Comparison of ENCODE assay signal across 21 cellular contexts in genomic region chr1:32303997-32304622, GRCh38. TPM values are rescaled to one million over a fixed set of nuclear protein-coding genes. Genes with fewer than 3 reads are reported as not detected.
DNase-seq lines count a peak whose midpoint lies in the region; ATAC-seq, FAIRE-seq and TF ChIP-seq lines count a peak whose summit lies in the region.
"Had no signal": no experiment of that assay in that cellular context is flagged by ENCODE, and none has a peak within 500 bp of the region (broad histone marks: within the 10 kb centered on the region; RNA-seq: fewer than 3 reads in every experiment).

No MANE protein-coding gene starts in this region.

- TF ChIP-seq CTCF in heart left ventricle (IDR thresholded peaks at IDR 0.05) = no peak
- no peak for TF ChIP-seq CTCF in HCT116 (IDR thresholded peaks at IDR 0.05 in 2 of 3, conservative IDR thresholded peaks at IDR 0.05 in 1 of 3; ENCODE audit: borderline replicate concordance in 1 of 3, insufficient read depth in 1 of 3, low read depth in 2 of 3, low read length in 2 of 3)

- H3K9me3 Mint-ChIP-seq in central memory CD8-positive, alpha-beta T cell = no peaks in the 10 kb centered on the region
- H3K9me3 Mint-ChIP-seq in stimulated activated effector memory CD8-positive, alpha-beta T cell treated with anti-CD3 and anti-CD28 coated beads, Interleukin-12 subunit alpha, Interleukin-12 subunit beta, amount 100 ng/mL, for 72 hours = no peaks in the 10 kb centered on the region
- H3K9me3 Mint-ChIP-seq: activated T-helper 2 cell treated with anti-CD3 and anti-CD28 coated beads, Interferon-gamma antibody, Interleukin-2, Interleukin-4, amounts not matched to agents 10 μg/mL and 5 μg/mL and 100 μg/mL, durations not matched to agents 14 hours and 24 hours and 36 hours had no signal

- RAD21 ChIA-PET in HCT116 (lab: Charles Lee; ENCODE audit: low non-redundant PET in 1 of 2, low total read pairs in 2 of 2, uncharacterized antibody in 2 of 2, unreplicated experiment in 2 of 2) = no interaction called here

- no peak overlapping the region for H3K4me2 ChIP-seq in HCT116 (ENCODE audit: low read length)
- H3K4me2 ChIP-seq: KMS-11 had no signal

- FAIRE-seq in HTR-8/SVneo (lab: Jason Lieb, UNC) = no peak
- FAIRE-seq: pancreas had no signal

- H3K9ac ChIP-seq in HCT116 (ENCODE audit: low read length) = no peak overlapping the region
- H3K9ac ChIP-seq: KMS-11 had no signal

- H3K9me3 ChIP-seq in heart left ventricle (peaks cover 0 to 8% (median 0%) of the 10 kb centered on the region in 12 donors), right cardiac atrium (ENCODE audit: control insufficient read depth, low read length) (no peaks in the 10 kb centered on the region), HCT116 (ENCODE audit: control insufficient read depth in 1 of 2, insufficient read depth in 1 of 2, low read depth in 1 of 2, low read length in 2 of 2) (no peaks in the 10 kb centered on the region)
- H3K9me3 ChIP-seq: mucosa of descending colon, pancreas had no signal

- no peak overlapping the region for H2AFZ ChIP-seq in HCT116 (ENCODE audit: low read depth, low read length, poor library complexity, severe bottlenecking)

- BruUV-seq in HCT116 (replicated peaks; lab: Mats Ljungman, UMichigan) = TSS peak; percentile 30

- H3K27ac ChIP-seq in heart left ventricle (peak overlapping the region in 1 of 12 donors; percentile 13), right cardiac atrium (ENCODE audit: low read length) (no peak overlapping the region), HCT116 (ENCODE audit: low read depth, low read length) (no peak overlapping the region)
- H3K27ac ChIP-seq: ascending aorta, dorsolateral prefrontal cortex, esophagus squamous epithelium, KMS-11, pancreas had no signal

- intact Hi-C loops in heart left ventricle (cut with DNase I) (no loop called here), right cardiac atrium (cut with DNase I) (no loop called here), HCT116 (cut with micrococcal nuclease) (no loop called here)

- no peak overlapping the region for H3K4me3 Mint-ChIP-seq in central memory CD8-positive, alpha-beta T cell
- no peak overlapping the region for H3K4me3 Mint-ChIP-seq in stimulated activated effector memory CD8-positive, alpha-beta T cell treated with anti-CD3 and anti-CD28 coated beads, Interleukin-12 subunit alpha, Interleukin-12 subunit beta, amount 100 ng/mL, for 72 hours

- peak overlapping the region; percentile 2 for H3K27ac Mint-ChIP-seq in central memory CD8-positive, alpha-beta T cell (ENCODE audit: low read depth)
- peak overlapping the region; percentile 41 for H3K27ac Mint-ChIP-seq in stimulated activated effector memory CD8-positive, alpha-beta T cell treated with anti-CD3 and anti-CD28 coated beads, Interleukin-12 subunit alpha, Interleukin-12 subunit beta, amount 100 ng/mL, for 72 hours
- H3K27ac Mint-ChIP-seq: activated T-helper 2 cell treated with anti-CD3 and anti-CD28 coated beads, Interferon-gamma antibody, Interleukin-2, Interleukin-4, amounts not matched to agents 10 μg/mL and 5 μg/mL and 100 μg/mL, durations not matched to agents 14 hours and 24 hours and 36 hours had no signal

- peaks cover 4% of the 10 kb centered on the region; the same call in 1 of the 2 replicates for H4K20me1 ChIP-seq in HCT116 (ENCODE audit: insufficient read depth)

- no peak for TF ChIP-seq POLR2A in heart left ventricle (IDR thresholded peaks at IDR 0.05)
- TF ChIP-seq POLR2A in HCT116 (IDR thresholded peaks at IDR 0.05; ENCODE audit: borderline replicate concordance, extremely low read depth, insufficient read depth, insufficient read length) = no peak

- TF ChIP-seq RAD21 in HCT116 (IDR thresholded peaks at IDR 0.05; ENCODE audit: low read depth) = no peak

- H3K27me3 ChIP-seq in heart left ventricle (no peaks in the 10 kb centered on the region), right cardiac atrium (ENCODE audit: control insufficient read depth, insufficient read depth) (no peaks in the 10 kb centered on the region), HCT116 (ENCODE audit: insufficient read depth, low read length) (no peaks in the 10 kb centered on the region)
- H3K27me3 ChIP-seq: ascending aorta, dorsolateral prefrontal cortex, esophagus squamous epithelium, heart right ventricle, pancreas had no signal

- peaks cover 44% of the 10 kb centered on the region for H3K36me3 Mint-ChIP-seq in central memory CD8-positive, alpha-beta T cell (ENCODE audit: insufficient read depth)
- H3K36me3 Mint-ChIP-seq in stimulated activated effector memory CD8-positive, alpha-beta T cell treated with anti-CD3 and anti-CD28 coated beads, Interleukin-12 subunit alpha, Interleukin-12 subunit beta, amount 100 ng/mL, for 72 hours = peaks cover 75% of the 10 kb centered on the region

- POLR2A ChIA-PET in HCT116 (lab: Charles Lee) = no interaction called here

- peak in 3 of 4 donors; percentile 16 to 71 (median 39) for ATAC-seq in heart left ventricle
- no peak for ATAC-seq in right cardiac atrium
- ATAC-seq in HCT116 = no peak
- no peak for ATAC-seq in central memory CD8-positive, alpha-beta T cell (replicated peaks; ENCODE audit: extremely low read depth, poor library complexity, severe bottlenecking)
- no peak for ATAC-seq in stimulated activated effector memory CD8-positive, alpha-beta T cell treated with anti-CD3 and anti-CD28 coated beads, Interleukin-12 subunit alpha, Interleukin-12 subunit beta, amount 100 ng/mL, for 72 hours
- ATAC-seq in HG03139 (IDR thresholded peaks at IDR 0.05; ENCODE audit: unreplicated experiment) = no peak
- ATAC-seq: heart right ventricle; mucosa of descending colon; pancreas; stimulated activated naive CD8-positive, alpha-beta T cell treated with anti-CD3 and anti-CD28 coated beads, Interleukin-15, Interleukin-2, amounts not matched to agents 100 U/mL and 50 U/mL, for 24 hours had no signal

- H3K36me3 ChIP-seq in heart left ventricle = peaks cover 0 to 58% (median 36%) of the 10 kb centered on the region in 9 donors
- peaks cover 28 to 37% of the 10 kb centered on the region in 2 experiments for H3K36me3 ChIP-seq in HCT116 (ENCODE audit: control insufficient read depth in 1 of 2, insufficient read depth in 2 of 2, low read length in 2 of 2)

- CTCF ChIA-PET in HCT116 (lab: Charles Lee) = interaction anchor here (1.3 to 1.7 kb wide), 2 partner anchors 12 kb away, joined by 3 read pairs; partner anchors contain the start of gene HDAC1

- peaks cover 47% of the 10 kb centered on the region for H3K4me1 Mint-ChIP-seq in central memory CD8-positive, alpha-beta T cell
- H3K4me1 Mint-ChIP-seq in stimulated activated effector memory CD8-positive, alpha-beta T cell treated with anti-CD3 and anti-CD28 coated beads, Interleukin-12 subunit alpha, Interleukin-12 subunit beta, amount 100 ng/mL, for 72 hours = peaks cover 42% of the 10 kb centered on the region

- peaks cover 76% of the 10 kb centered on the region for H3K79me2 ChIP-seq in HCT116 (ENCODE audit: insufficient read depth, low read length)

- DNase-seq in heart left ventricle = no peak
- DNase-seq in right cardiac atrium = no peak
- no peak for DNase-seq in HCT116 (ENCODE audit: low read depth, low spot score)
- DNase-seq in central memory CD8-positive, alpha-beta T cell (ENCODE audit: low spot score in 2 of 2) = no peak
- no peak for DNase-seq in stimulated activated effector memory CD8-positive, alpha-beta T cell treated with anti-CD3 and anti-CD28 coated beads, Interleukin-12 subunit alpha, Interleukin-12 subunit beta, amount 100 ng/mL, for 72 hours (ENCODE audit: low spot score in 2 of 2)
- no peak for DNase-seq in HTR-8/SVneo (ENCODE audit: insufficient read length, low spot score)
- no peak for DNase-seq in islet precursor cell
- DNase-seq: AML-193; dorsolateral prefrontal cortex; esophagus squamous epithelium; heart right ventricle; mucosa of descending colon; NCI-H146; pancreas; stimulated activated naive CD8-positive, alpha-beta T cell treated with anti-CD3 and anti-CD28 coated beads, Interleukin-15, Interleukin-2, amounts not matched to agents 100 U/mL and 50 U/mL, for 24 hours had no signal

- H3K4me3 ChIP-seq in heart left ventricle (no peak overlapping the region), right cardiac atrium (ENCODE audit: low read length) (no peak overlapping the region), HCT116 (replicated peaks in 1 of 2; ENCODE audit: low read depth in 1 of 2, low read length in 2 of 2) (no peak overlapping the region)
- H3K4me3 ChIP-seq: ascending aorta, dorsolateral prefrontal cortex, esophagus squamous epithelium, heart right ventricle, mucosa of descending colon, pancreas had no signal

- 55 to 64% (median 59%) methylated on average over 3 of the region's 3 CpGs for WGBS in heart left ventricle, 4 donors
- 68% methylated on average over 3 of the region's 3 CpGs for WGBS in right cardiac atrium

- peaks cover 0 to 7% (median 0%) of the 10 kb centered on the region in 12 donors for H3K4me1 ChIP-seq in heart left ventricle
- H3K4me1 ChIP-seq in right cardiac atrium (ENCODE audit: control insufficient read depth, insufficient read depth, low read length) = no peaks in the 10 kb centered on the region
- no peaks in the 10 kb centered on the region for H3K4me1 ChIP-seq in HCT116 (ENCODE audit: control insufficient read depth in 1 of 2, insufficient read depth in 2 of 2, low read length in 2 of 2)
- H3K4me1 ChIP-seq: ascending aorta, pancreas had no signal

- no peaks in the 10 kb centered on the region for H3K9me2 ChIP-seq in HCT116 (ENCODE audit: insufficient read depth)

- H3K27me3 Mint-ChIP-seq in central memory CD8-positive, alpha-beta T cell = no peaks in the 10 kb centered on the region

RNA-seq across cellular contexts. Expression of gene HDAC1, which starts 12.2 kb away (rescaled TPM):
- 10 to 100 TPM; 22.0 to 46.6 (median 29.3) TPM for total RNA-seq in heart left ventricle
- 10 to 100 TPM; 20.0 to 37.6 TPM for polyA plus RNA-seq in heart left ventricle
- total RNA-seq in right cardiac atrium = 10 to 100 TPM; 34.1 to 44.9 (median 39.5) TPM
- polyA plus RNA-seq in right cardiac atrium = 28.1 TPM
- total RNA-seq in HCT116 (2021; ENCODE audit: unreplicated experiment) = 232 TPM
- polyA plus RNA-seq in HCT116 (2012) = 195 and 233 TPM in 2 replicates

RNA-seq across cellular contexts. Expression of gene MARCKSL1, which starts 31.9 kb away (rescaled TPM):
- total RNA-seq in heart left ventricle (10 to 100 TPM in 7 of 9 donors, 1 to 10 TPM in 2; 6.8 to 44.0 (median 12.1) TPM), right cardiac atrium (10 to 100 TPM; 14.5 to 52.7 (median 40.2) TPM), HCT116 (2021; ENCODE audit: unreplicated experiment) (127 TPM)
- polyA plus RNA-seq in heart left ventricle (10 to 100 TPM in 1 of 2 donors, 1 to 10 TPM in 1; 8.1 to 29.8 TPM), right cardiac atrium (30.6 TPM)
- 69.6 and 89.3 TPM in 2 replicates for polyA plus RNA-seq in HCT116 (2012)

RNA-seq across cellular contexts. Expression of gene LCK, which starts 53.0 kb away (rescaled TPM):
- 1 to 10 TPM in 2 of 9 donors, under 1 TPM in 4, not detected in 3; 0.37 to 7.6 (median 0.72) TPM for total RNA-seq in heart left ventricle
- polyA plus RNA-seq in heart left ventricle = under 1 TPM; 0.34 to 0.40 TPM
- total RNA-seq in right cardiac atrium = 1 to 10 TPM in 3 of 4 donors, under 1 TPM in 1; 0.23 to 2.4 (median 1.3) TPM
- polyA plus RNA-seq in right cardiac atrium = 0.41 TPM
- total RNA-seq in HCT116 (2021; ENCODE audit: unreplicated experiment) = 0.79 TPM
- 0.49 and 1.2 TPM in 2 replicates for polyA plus RNA-seq in HCT116 (2012)
- total RNA-seq: ascending aorta, SK-MEL-5 had no signal

RNA-seq across cellular contexts. Expression of gene FAM167B, which starts 57.1 kb away (rescaled TPM):
- total RNA-seq in heart left ventricle = 10 to 100 TPM in 1 of 9 donors, 1 to 10 TPM in 8; 2.0 to 13.7 (median 3.8) TPM
- 10 to 100 TPM in 1 of 2 donors, 1 to 10 TPM in 1; 7.7 to 14.1 TPM for polyA plus RNA-seq in heart left ventricle
- 1 to 10 TPM; 2.0 to 4.4 (median 3.8) TPM for total RNA-seq in right cardiac atrium
- 6.5 TPM for polyA plus RNA-seq in right cardiac atrium
- 0.42 TPM for total RNA-seq in HCT116 (2021; ENCODE audit: unreplicated experiment)
- polyA plus RNA-seq in HCT116 (2012) = 0.42 and 0.55 TPM in 2 replicates
- total RNA-seq: kidney epithelial cell had no signal

RNA-seq across cellular contexts. Expression of gene FAM229A, which starts 58.2 kb away (rescaled TPM):
- total RNA-seq in heart left ventricle (1 to 10 TPM; 1.2 to 4.4 (median 2.1) TPM), right cardiac atrium (1 to 10 TPM; 2.0 to 5.3 (median 3.6) TPM), HCT116 (2021; ENCODE audit: unreplicated experiment) (16.1 TPM)
- polyA plus RNA-seq in heart left ventricle (1 to 10 TPM; 1.4 to 4.0 TPM), right cardiac atrium (3.5 TPM)
- 6.8 and 8.1 TPM in 2 replicates for polyA plus RNA-seq in HCT116 (2012)

Comparison
In these comparisons a context has a peak if more than half of its experiments do, and no peak if none do; other contexts are left out.
1. ATAC-seq: peak in heart left ventricle (3 of 4); none in right cardiac atrium (0 of 2), HCT116 (single experiment), central memory CD8-positive, alpha-beta T cell (single experiment), stimulated activated effector memory CD8-positive, alpha-beta T cell treated with anti-CD3 and anti-CD28 coated beads, Interleukin-12 subunit alpha, Interleukin-12 subunit beta, amount 100 ng/mL, for 72 hours (single experiment) and HG03139 (single experiment).